Comparison of ENCODE assay signal across 18 cellular contexts in the genomic region with DNA sequence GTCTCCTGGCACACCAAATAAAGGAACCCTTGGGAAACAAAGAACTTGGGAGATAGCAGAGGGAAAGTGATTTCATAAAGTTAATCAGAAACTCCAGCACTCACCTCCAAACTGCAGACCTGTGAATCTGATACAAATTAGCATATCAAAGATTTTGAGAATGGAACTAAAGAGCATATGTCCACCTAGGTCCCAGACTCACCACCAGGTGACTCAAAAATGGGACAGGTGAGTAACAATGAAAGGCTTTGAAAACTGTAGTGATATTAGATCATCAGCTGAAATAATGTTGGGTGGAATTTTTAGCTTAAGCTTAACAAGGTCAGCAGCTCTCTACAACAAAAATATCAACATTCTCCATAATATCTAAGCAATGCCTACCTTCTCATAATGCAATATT.
DNase-seq lines count a peak whose midpoint lies in the region; TF ChIP-seq lines count a peak whose summit lies in the region.
"Had no signal": no experiment of that assay in that cellular context is flagged by ENCODE, and none has a peak within 500 bp of the region (broad histone marks: within the 10 kb centered on the region; RNA-seq: fewer than 3 reads in every experiment).

No MANE protein-coding gene starts in this region.

- no peaks in the 10 kb centered on the region for H3K36me3 ChIP-seq in endodermal cell (ENCODE audit: control insufficient read depth, insufficient read depth, low read length)
- no peaks in the 10 kb centered on the region for H3K36me3 ChIP-seq in neural progenitor cell
- H3K36me3 ChIP-seq in spleen, result no peaks in the 10 kb centered on the region
- no peaks in the 10 kb centered on the region for H3K36me3 ChIP-seq in tibial artery
- no peaks in the 10 kb centered on the region for H3K36me3 ChIP-seq in mesendoderm (ENCODE audit: control insufficient read depth, insufficient read depth, low read length)
- H3K36me3 ChIP-seq: BLaER1 had no signal

- no peak overlapping the region for H4K5ac ChIP-seq in H9 (ENCODE audit: insufficient read length, low read depth, low read length)
- no peak overlapping the region for H4K5ac ChIP-seq in mesendoderm (ENCODE audit: low read length)

- H3K56ac ChIP-seq in H9 (ENCODE audit: insufficient read length, low read depth, low read length) (no peak overlapping the region), mesendoderm (ENCODE audit: low read length) (no peak overlapping the region)

- H3K23me2 ChIP-seq in H9 (ENCODE audit: insufficient read length, low read depth, low read length, poor library complexity, severe bottlenecking), result no peaks in the 10 kb centered on the region

- H3K27me3 Mint-ChIP-seq in H9 (ENCODE audit: low read depth) (peaks cover 3% of the 10 kb centered on the region; the same call in 1 of the 2 replicates), endodermal cell (ENCODE audit: insufficient read depth) (no peaks in the 10 kb centered on the region), neural progenitor cell (ENCODE audit: insufficient read depth, low read depth) (peaks cover 3% of the 10 kb centered on the region)
- H3K27me3 Mint-ChIP-seq: CD4-positive, alpha-beta memory T cell had no signal

- H3K4me1 ChIP-seq in H9 (ENCODE audit: insufficient read depth, low read length) (no peaks in the 10 kb centered on the region), endodermal cell (ENCODE audit: control insufficient read depth, insufficient read depth, low read length) (no peaks in the 10 kb centered on the region), neural progenitor cell (no peaks in the 10 kb centered on the region), spleen (no peaks in the 10 kb centered on the region), tibial artery (no peaks in the 10 kb centered on the region), mesendoderm (ENCODE audit: control insufficient read depth, low read depth, low read length) (no peaks in the 10 kb centered on the region)
- H3K4me1 ChIP-seq: BLaER1 had no signal

- no peak overlapping the region for H2BK120ac ChIP-seq in H9 (ENCODE audit: low read depth, low read length, poor library complexity, severe bottlenecking)
- H2BK120ac ChIP-seq in mesendoderm (ENCODE audit: low read depth, low read length), result no peak overlapping the region

- TF ChIP-seq CTCF in H9 (conservative IDR thresholded peaks at IDR 0.05) (peak; percentile 54; the same call in 2 of the 3 replicates), endodermal cell (conservative IDR thresholded peaks at IDR 0.05) (peak; percentile 79), neural progenitor cell (IDR thresholded peaks at IDR 0.05) (peak; percentile 18), spleen (IDR thresholded peaks at IDR 0.05 in 8 of 11, conservative IDR thresholded peaks at IDR 0.05 in 3 of 11) (no peak), tibial artery (IDR thresholded peaks at IDR 0.05) (no peak)

- no peak overlapping the region for H4K91ac ChIP-seq in H9 (ENCODE audit: insufficient read length, low read depth, low read length)

- H3K4me1 Mint-ChIP-seq in H9 (no peaks in the 10 kb centered on the region), endodermal cell (no peaks in the 10 kb centered on the region), neural progenitor cell (no peaks in the 10 kb centered on the region)
- H3K4me1 Mint-ChIP-seq: CD14-positive monocyte; CD4-positive, alpha-beta memory T cell; GM23338 had no signal

- H3K18ac ChIP-seq in H9 (ENCODE audit: insufficient read length, low read depth, low read length) (no peak overlapping the region), mesendoderm (ENCODE audit: low read length) (no peak overlapping the region)

- H2BK15ac ChIP-seq in H9 (ENCODE audit: low read depth, low read length), result no peak overlapping the region
- H2BK15ac ChIP-seq in mesendoderm (replicated peaks; ENCODE audit: low read depth), result no peak overlapping the region

- H3K79me2 ChIP-seq in H9 (ENCODE audit: insufficient read depth, low read length), result no peaks in the 10 kb centered on the region
- H3K79me2 ChIP-seq in neural progenitor cell (ENCODE audit: low read depth), result no peaks in the 10 kb centered on the region
- H3K79me2 ChIP-seq in mesendoderm (ENCODE audit: control insufficient read depth, insufficient read depth, low read length), result no peaks in the 10 kb centered on the region

- H3K27ac Mint-ChIP-seq in H9 (no peak overlapping the region), endodermal cell (no peak overlapping the region), neural progenitor cell (no peak overlapping the region)
- H3K27ac Mint-ChIP-seq: CD14-positive monocyte; CD4-positive, alpha-beta memory T cell; GM23338 had no signal

- H3T11ph ChIP-seq in H9 (ENCODE audit: low read length), result no peak overlapping the region

- TF ChIP-seq POLR2A in spleen (IDR thresholded peaks at IDR 0.05), result no peak

- intact Hi-C loops in spleen (cut with DNase I; ENCODE audit: low total_unique reads) (no loop called here), tibial artery (cut with DNase I; ENCODE audit: low total_unique reads) (no loop called here)

- no peak overlapping the region for H2AK5ac ChIP-seq in H9 (ENCODE audit: insufficient read length, low read length)
- no peak overlapping the region for H2AK5ac ChIP-seq in mesendoderm (ENCODE audit: low read length)

- H4K8ac ChIP-seq in H9 (replicated peaks; ENCODE audit: insufficient read length, low read depth, low read length) (no peak overlapping the region), mesendoderm (ENCODE audit: low read depth, low read length) (no peak overlapping the region)

- H3K79me1 ChIP-seq in H9 (ENCODE audit: insufficient read depth, low read depth, low read length, poor library complexity, severe bottlenecking), result no peaks in the 10 kb centered on the region
- no peaks in the 10 kb centered on the region for H3K79me1 ChIP-seq in mesendoderm (ENCODE audit: low read length)

- H3K4me3 Mint-ChIP-seq in H9 (no peak overlapping the region), endodermal cell (no peak overlapping the region), neural progenitor cell (no peak overlapping the region)
- H3K4me3 Mint-ChIP-seq: CD14-positive monocyte; CD4-positive, alpha-beta memory T cell; GM23338 had no signal

- H3K23ac ChIP-seq in H9 (ENCODE audit: insufficient read length, low read depth, low read length) (no peak overlapping the region), mesendoderm (ENCODE audit: low read length) (no peak overlapping the region)

- H2BK5ac ChIP-seq in H9 (ENCODE audit: insufficient read length, low read length), result no peak overlapping the region
- H2BK5ac ChIP-seq in mesendoderm (ENCODE audit: low read length), result no peak overlapping the region

- no peak overlapping the region for H3K14ac ChIP-seq in H9 (ENCODE audit: insufficient read depth, low read length)

- H3K4me3 ChIP-seq in endodermal cell (ENCODE audit: low read length) (no peak overlapping the region), neural progenitor cell (no peak overlapping the region), spleen (no peak overlapping the region), tibial artery (no peak overlapping the region), mesendoderm (ENCODE audit: low read length) (no peak overlapping the region)
- H3K4me3 ChIP-seq: BLaER1, GM12878, GM23338, K562 had no signal

- H3K9me3 ChIP-seq in H9 (ENCODE audit: control insufficient read depth, low read depth, low read length), result peaks cover 6% of the 10 kb centered on the region
- H3K9me3 ChIP-seq in endodermal cell (ENCODE audit: control insufficient read depth, low read length), result peaks cover 16% of the 10 kb centered on the region
- no peaks in the 10 kb centered on the region for H3K9me3 ChIP-seq in neural progenitor cell (ENCODE audit: low read depth)
- peaks cover 0 to 42% (median 29%) of the 10 kb centered on the region in 8 donors for H3K9me3 ChIP-seq in spleen
- H3K9me3 ChIP-seq in tibial artery, result no peaks in the 10 kb centered on the region

- no peak overlapping the region for H2AFZ ChIP-seq in H9 (ENCODE audit: low read length)
- peak overlapping the region; percentile 12 for H2AFZ ChIP-seq in neural progenitor cell (replicated peaks)
- H2AFZ ChIP-seq: GM23338 had no signal

- no peaks in the 10 kb centered on the region for H3F3A ChIP-seq in neural progenitor cell (ENCODE audit: low read depth)

- H3K4me2 ChIP-seq in H9 (ENCODE audit: insufficient read depth, insufficient read length, low read length) (no peak overlapping the region), neural progenitor cell (no peak overlapping the region), mesendoderm (ENCODE audit: low read length) (no peak overlapping the region)
- H3K4me2 ChIP-seq: BLaER1, GM23338 had no signal

- H3K27me3 ChIP-seq in H9 (ENCODE audit: insufficient read depth, low read length) (no peaks in the 10 kb centered on the region), endodermal cell (ENCODE audit: control insufficient read depth, insufficient read depth, low read length, poor library complexity, severe bottlenecking) (no peaks in the 10 kb centered on the region), neural progenitor cell (no peaks in the 10 kb centered on the region), spleen (replicated peaks in 1 of 7) (no peaks in the 10 kb centered on the region), tibial artery (no peaks in the 10 kb centered on the region), mesendoderm (ENCODE audit: insufficient read depth, low read length, poor library complexity) (no peaks in the 10 kb centered on the region)
- H3K27me3 ChIP-seq: BLaER1 had no signal

- H4K20me1 ChIP-seq in H9 (ENCODE audit: control insufficient read depth, insufficient read depth, insufficient read length) (no peaks in the 10 kb centered on the region), neural progenitor cell (ENCODE audit: low read depth) (no peaks in the 10 kb centered on the region)
- H4K20me1 ChIP-seq: BLaER1 had no signal

- H3K9me3 Mint-ChIP-seq in H9, result peaks cover 21 to 25% of the 10 kb centered on the region in 2 experiments
- peaks cover 16% of the 10 kb centered on the region for H3K9me3 Mint-ChIP-seq in endodermal cell
- peaks cover 6% of the 10 kb centered on the region for H3K9me3 Mint-ChIP-seq in neural progenitor cell

- DNase-seq in DMS53 (lab: John Stamatoyannopoulos, UW) (peak; percentile 65), H9 (no peak), endodermal cell (no peak), neural progenitor cell (ENCODE audit: low spot score) (no peak), spleen (no peak), amygdala (lab: John Stamatoyannopoulos, UW) (no peak), tibial artery (no peak), mesendoderm (no peak)
- DNase-seq: CD4-positive, alpha-beta memory T cell; DMS153; DND-41; EL; IMR-90 had no signal

- H2BK20ac ChIP-seq in H9 (ENCODE audit: low read depth, low read length, poor library complexity, severe bottlenecking), result no peak overlapping the region

- H3K4ac ChIP-seq in H9 (ENCODE audit: low read depth, low read length), result no peak overlapping the region
- no peak overlapping the region for H3K4ac ChIP-seq in mesendoderm (ENCODE audit: low read depth, low read length)

- no peak overlapping the region for H3K27ac ChIP-seq in H9 (ENCODE audit: insufficient read length, low read depth, low read length)
- no peak overlapping the region for H3K27ac ChIP-seq in endodermal cell (ENCODE audit: low read depth, low read length)
- no peak overlapping the region for H3K27ac ChIP-seq in neural progenitor cell
- H3K27ac ChIP-seq in spleen, result no peak overlapping the region
- H3K27ac ChIP-seq in tibial artery, result no peak overlapping the region
- H3K27ac ChIP-seq in mesendoderm (ENCODE audit: low read depth, low read length), result no peak overlapping the region
- H3K27ac ChIP-seq: BLaER1 had no signal

- no peak overlapping the region for H2BK12ac ChIP-seq in H9 (ENCODE audit: insufficient read length, low read depth, low read length)

- H3K36me3 Mint-ChIP-seq in H9 (ENCODE audit: insufficient read depth in 1 of 3, low read depth in 3 of 3) (peaks cover 2 to 16% (median 4%) of the 10 kb centered on the region in 3 experiments; a peak in 6 of 7 replicates), endodermal cell (ENCODE audit: low read depth) (no peaks in the 10 kb centered on the region), neural progenitor cell (no peaks in the 10 kb centered on the region)
- H3K36me3 Mint-ChIP-seq: CD14-positive monocyte; CD4-positive, alpha-beta memory T cell had no signal

- H3K9ac ChIP-seq in H9 (ENCODE audit: extremely low read depth, insufficient read length, low read length) (no peak overlapping the region), endodermal cell (ENCODE audit: extremely low read depth, low read length, poor library complexity, severe bottlenecking) (no peak overlapping the region), neural progenitor cell (no peak overlapping the region), mesendoderm (ENCODE audit: low read length) (no peak overlapping the region)
- H3K9ac ChIP-seq: BLaER1 had no signal

Comparison
In these comparisons a context has a peak if more than half of its experiments do, and no peak if none do; other contexts are left out.
1. CTCF ChIP-seq: peak in H9 (single experiment), endodermal cell (single experiment) and neural progenitor cell (single experiment); none in spleen (0 of 11) and tibial artery (0 of 2).